ENCODE assay signal across 7 cellular contexts in the genomic region with DNA sequence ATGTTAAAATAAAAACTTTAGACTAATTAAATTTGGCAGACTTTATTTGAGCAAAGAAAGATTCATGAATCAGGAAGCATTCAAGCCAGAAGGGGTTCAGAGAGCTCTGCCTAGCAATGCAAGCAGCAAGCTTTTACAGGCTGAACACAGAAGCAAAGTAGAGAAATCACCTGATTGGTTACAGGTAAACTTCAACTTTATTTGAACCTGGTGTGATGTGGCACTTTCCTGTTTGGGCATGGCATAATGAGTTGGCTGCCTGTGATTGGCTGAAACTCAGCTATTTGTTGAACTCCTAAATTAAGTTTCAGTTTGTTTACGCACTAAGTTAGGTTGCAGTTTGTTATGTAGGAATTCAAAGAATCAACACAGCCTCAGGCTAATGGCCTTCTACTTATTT.
DNase-seq lines count a peak whose midpoint lies in the region; ATAC-seq and TF ChIP-seq lines count a peak whose summit lies in the region.

No MANE protein-coding gene starts in this region.

- no peaks in the 10 kb centered on the region for H3K27me3 ChIP-seq in HAP-1 (ENCODE audit: low read depth)

- H3K27ac Mint-ChIP-seq in activated naive CD8-positive, alpha-beta T cell treated with anti-CD3 and anti-CD28 coated beads for 36 hours = peak overlapping the region; percentile 20
- H3K27ac Mint-ChIP-seq in natural killer cell treated with Interleukin-12 subunit alpha and Interleukin-12 subunit beta and Interleukin-15 and Interleukin-18, amount 100 ng/mL, for 72 hours = peak overlapping the region; percentile 69 to 89
- H3K27ac Mint-ChIP-seq in osteocyte (ENCODE audit: unreplicated experiment) = no peak overlapping the region

- H3K4me3 Mint-ChIP-seq in activated naive CD8-positive, alpha-beta T cell treated with anti-CD3 and anti-CD28 coated beads for 36 hours = no peak overlapping the region
- peak overlapping the region; percentile 67 for H3K4me3 Mint-ChIP-seq in natural killer cell treated with Interleukin-12 subunit alpha and Interleukin-12 subunit beta and Interleukin-15 and Interleukin-18, amount 100 ng/mL, for 72 hours
- no peak overlapping the region for H3K4me3 Mint-ChIP-seq in osteocyte (ENCODE audit: unreplicated experiment)

- H3K9me3 ChIP-seq in HAP-1 = no peaks in the 10 kb centered on the region

- no peaks in the 10 kb centered on the region for H3K36me3 ChIP-seq in HAP-1 (replicated peaks)

- in situ Hi-C loops in HAP-1 (cut with MboI; ENCODE audit: low sequenced_read_pairs) = no loop called here

- ATAC-seq in natural killer cell treated with Interleukin-12 subunit alpha and Interleukin-12 subunit beta and Interleukin-15 and Interleukin-18, amount 100 ng/mL, for 72 hours = no peak
- no peak for ATAC-seq in GM19023 (IDR thresholded peaks at IDR 0.05; ENCODE audit: unreplicated experiment)

- H3K36me3 Mint-ChIP-seq in activated naive CD8-positive, alpha-beta T cell treated with anti-CD3 and anti-CD28 coated beads for 36 hours = peaks cover 6% of the 10 kb centered on the region
- H3K36me3 Mint-ChIP-seq in natural killer cell treated with Interleukin-12 subunit alpha and Interleukin-12 subunit beta and Interleukin-15 and Interleukin-18, amount 100 ng/mL, for 72 hours = peaks cover 7% of the 10 kb centered on the region
- no peaks in the 10 kb centered on the region for H3K36me3 Mint-ChIP-seq in osteocyte (ENCODE audit: unreplicated experiment)

- H3K4me1 ChIP-seq in HAP-1 = peaks cover 36% of the 10 kb centered on the region

- H3K4me1 Mint-ChIP-seq in activated naive CD8-positive, alpha-beta T cell treated with anti-CD3 and anti-CD28 coated beads for 36 hours = peaks cover 48% of the 10 kb centered on the region
- H3K4me1 Mint-ChIP-seq in natural killer cell treated with Interleukin-12 subunit alpha and Interleukin-12 subunit beta and Interleukin-15 and Interleukin-18, amount 100 ng/mL, for 72 hours (ENCODE audit: low read depth in 2 of 2) = peaks cover 25 to 51% of the 10 kb centered on the region in 2 donors
- peaks cover 4% of the 10 kb centered on the region for H3K4me1 Mint-ChIP-seq in osteocyte (ENCODE audit: unreplicated experiment)

- DNase-seq in GM20000 (ENCODE audit: low spot score) (peak; percentile 43), HT-29 (ENCODE audit: low spot score) (peak; percentile 84), osteocyte (ENCODE audit: extremely low spot score, unreplicated experiment) (no peak), HAP-1 (ENCODE audit: low spot score in 2 of 2) (no peak)
- no peak for DNase-seq in activated naive CD8-positive, alpha-beta T cell treated with anti-CD3 and anti-CD28 coated beads for 36 hours
- DNase-seq in natural killer cell treated with Interleukin-12 subunit alpha and Interleukin-12 subunit beta and Interleukin-15 and Interleukin-18, amount 100 ng/mL, for 72 hours (ENCODE audit: low spot score) = no peak

- no peak overlapping the region for H3K4me3 ChIP-seq in HAP-1

- peaks cover 4% of the 10 kb centered on the region for H3K9me3 Mint-ChIP-seq in activated naive CD8-positive, alpha-beta T cell treated with anti-CD3 and anti-CD28 coated beads for 36 hours
- H3K9me3 Mint-ChIP-seq in natural killer cell treated with Interleukin-12 subunit alpha and Interleukin-12 subunit beta and Interleukin-15 and Interleukin-18, amount 100 ng/mL, for 72 hours = no peaks in the 10 kb centered on the region
- no peaks in the 10 kb centered on the region for H3K9me3 Mint-ChIP-seq in osteocyte (ENCODE audit: unreplicated experiment)

- no peaks in the 10 kb centered on the region for H3K27me3 Mint-ChIP-seq in activated naive CD8-positive, alpha-beta T cell treated with anti-CD3 and anti-CD28 coated beads for 36 hours
- no peaks in the 10 kb centered on the region for H3K27me3 Mint-ChIP-seq in natural killer cell treated with Interleukin-12 subunit alpha and Interleukin-12 subunit beta and Interleukin-15 and Interleukin-18, amount 100 ng/mL, for 72 hours
- H3K27me3 Mint-ChIP-seq in osteocyte (ENCODE audit: unreplicated experiment) = no peaks in the 10 kb centered on the region

- TF ChIP-seq CTCF in GM20000 (IDR thresholded peaks at IDR 0.05; ENCODE audit: extremely low read depth, missing control alignments) (no peak), osteocyte (IDR thresholded peaks at IDR 0.05) (no peak)

Comparison
In these comparisons a context has a peak if more than half of its experiments do, and no peak if none do; other contexts are left out.
1. DNase-seq: peak in GM20000 (single experiment) and HT-29 (single experiment); none in activated naive CD8-positive, alpha-beta T cell treated with anti-CD3 and anti-CD28 coated beads for 36 hours (single experiment), natural killer cell treated with Interleukin-12 subunit alpha and Interleukin-12 subunit beta and Interleukin-15 and Interleukin-18, amount 100 ng/mL, for 72 hours (single experiment), osteocyte (single experiment) and HAP-1 (0 of 2).